26 cellular contexts compared by ENCODE assay signal in genomic region chr10:68023292-68023691, GRCh38.
"Had no signal": no experiment of that assay in that cellular context is flagged by ENCODE, and none has a peak within 500 bp of the region (broad histone marks: within the 10 kb centered on the region; RNA-seq: fewer than 3 reads in every experiment).

No MANE protein-coding gene starts in this region.

- H3K27ac ChIP-seq: brain microvascular endothelial cell, heart right ventricle, left lung, lower lobe of right lung, testis had no signal

- ATAC-seq: esophagus mucosa; heart right ventricle; left lung; lower lobe of right lung; naive thymus-derived CD8-positive, alpha-beta T cell; right cardiac atrium; stimulated activated naive B cell treated with anti-CD40 and anti-IgM and Interleukin-4, amounts not matched to agents 10 μg/mL and 1 μg/mL and 100 μg/mL, for 72 hours had no signal

- H3K9me3 ChIP-seq: lower lobe of right lung, testis had no signal

- H3K27me3 ChIP-seq: brain microvascular endothelial cell, heart right ventricle, left lung, testis had no signal

- DNase-seq: activated CD4-positive, alpha-beta T cell treated with anti-CD3 and anti-CD28 coated beads for 48 hours; activated CD4-positive, alpha-beta T cell treated with anti-CD3 and anti-CD28 coated beads, Interleukin-2, amount 50 U/mL, for 48 hours; activated CD4-positive, CD25-positive, alpha-beta regulatory T cell; activated CD8-positive, alpha-beta memory T cell treated with anti-CD3 and anti-CD28 coated beads, Interleukin-2, amount 50 U/mL, for 48 hours; activated naive CD4-positive, alpha-beta T cell; activated naive CD8-positive, alpha-beta T cell treated with anti-CD3 and anti-CD28 coated beads, Interleukin-2, amount 10 ng/mL, durations not matched to agents 7 days and 5 days; activated T-cell treated with anti-CD3 and anti-CD28 coated beads, Interleukin-2, amount 50 U/mL, for 24 hours; amniotic stem cell; brain microvascular endothelial cell; caudate nucleus; foreskin fibroblast; heart right ventricle; left lung; lower lobe of right lung; mesenchymal stem cell; naive thymus-derived CD8-positive, alpha-beta T cell; right cardiac atrium; stimulated activated CD4-positive, alpha-beta T cell treated with anti-CD3 and anti-CD28 coated beads, Interleukin-15, amount 100 ng/mL, for 24 hours; stimulated activated CD4-positive, alpha-beta T cell treated with anti-CD3 and anti-CD28 coated beads, Interleukin-2, amount 100 ng/mL, for 24 hours; stimulated activated naive B cell treated with anti-CD40 and anti-IgM and Interleukin-4, amounts not matched to agents 10 μg/mL and 1 μg/mL and 100 μg/mL, for 72 hours; testis; trophoblast cell had no signal

- H3K27me3 Mint-ChIP-seq: activated naive CD8-positive, alpha-beta T cell treated with anti-CD3 and anti-CD28 coated beads, Interleukin-2, amount 10 ng/mL, durations not matched to agents 7 days and 5 days; activated T-cell treated with anti-CD3 and anti-CD28 coated beads, Interleukin-2, amount 50 U/mL, for 24 hours; naive thymus-derived CD8-positive, alpha-beta T cell; stimulated activated naive B cell treated with anti-CD40 and anti-IgM and Interleukin-4, amounts not matched to agents 10 μg/mL and 1 μg/mL and 100 μg/mL, for 72 hours had no signal

- H3K4me1 ChIP-seq: heart right ventricle, left lung, lower lobe of right lung, testis had no signal

- H3K4me3 ChIP-seq: heart right ventricle, left lung, lower lobe of right lung, testis had no signal

- H3K4me3 Mint-ChIP-seq: activated naive CD8-positive, alpha-beta T cell treated with anti-CD3 and anti-CD28 coated beads, Interleukin-2, amount 10 ng/mL, durations not matched to agents 7 days and 5 days; activated T-cell treated with anti-CD3 and anti-CD28 coated beads, Interleukin-2, amount 50 U/mL, for 24 hours; naive thymus-derived CD8-positive, alpha-beta T cell; stimulated activated naive B cell treated with anti-CD40 and anti-IgM and Interleukin-4, amounts not matched to agents 10 μg/mL and 1 μg/mL and 100 μg/mL, for 72 hours had no signal

- H3K27ac Mint-ChIP-seq: activated naive CD8-positive, alpha-beta T cell treated with anti-CD3 and anti-CD28 coated beads, Interleukin-2, amount 10 ng/mL, durations not matched to agents 7 days and 5 days; activated T-cell treated with anti-CD3 and anti-CD28 coated beads, Interleukin-2, amount 50 U/mL, for 24 hours; stimulated activated naive B cell treated with anti-CD40 and anti-IgM and Interleukin-4, amounts not matched to agents 10 μg/mL and 1 μg/mL and 100 μg/mL, for 72 hours had no signal

- FAIRE-seq: astrocyte, endothelial cell of umbilical vein, urothelium cell line had no signal
